In genomic region chr4:113878718-113879117, GRCh38 we compare ENCODE assay signal across 11 cellular contexts.
DNase-seq lines count a peak whose midpoint lies in the region; ATAC-seq and TF ChIP-seq lines count a peak whose summit lies in the region.
"Had no signal": no experiment of that assay in that cellular context is flagged by ENCODE, and none has a peak within 500 bp of the region (broad histone marks: within the 10 kb centered on the region; RNA-seq: fewer than 3 reads in every experiment).

No MANE protein-coding gene starts in this region.

- H3K36me3 ChIP-seq in MG63 (no peaks in the 10 kb centered on the region), aorta (ENCODE audit: control insufficient read depth in 1 of 2, insufficient read depth in 2 of 2, low read length in 1 of 2) (no peaks in the 10 kb centered on the region)
- H3K36me3 ChIP-seq: gastrocnemius medialis, right atrium auricular region had no signal

- no peak overlapping the region for H3K27ac ChIP-seq in aorta (ENCODE audit: low read depth in 1 of 2, low read length in 2 of 2)
- H3K27ac ChIP-seq: gastrocnemius medialis, right atrium auricular region, SK-N-MC had no signal

- no peaks in the 10 kb centered on the region for H3K36me3 Mint-ChIP-seq in neural crest cell (ENCODE audit: low read depth)

- H3K27ac Mint-ChIP-seq in neural crest cell (ENCODE audit: unreplicated experiment) = no peak overlapping the region

- WGBS in aorta, 2 donors = 55 to 61% methylated on average over 3 of the region's 3 CpGs

- H3K9me3 Mint-ChIP-seq in neural crest cell = peaks cover 2% of the 10 kb centered on the region

- no peaks in the 10 kb centered on the region for H3K27me3 Mint-ChIP-seq in neural crest cell (ENCODE audit: low read depth)

- peak; percentile 27 for TF ChIP-seq CTCF in GM12864 (IDR thresholded peaks at IDR 0.05; ENCODE audit: low read depth, low read length, missing control alignments)
- TF ChIP-seq CTCF in cardiac fibroblast (IDR thresholded peaks at IDR 0.05; ENCODE audit: low read depth, low read length) = peak; percentile 40
- TF ChIP-seq CTCF in neural crest cell (conservative IDR thresholded peaks at IDR 0.05) = peak; percentile 58

- no peak for DNase-seq in GM12864 (ENCODE audit: low read depth)
- DNase-seq in MG63 = peak; percentile 9
- peak; percentile 15 to 38 for DNase-seq in cardiac fibroblast (ENCODE audit: low read depth in 2 of 2)
- DNase-seq in neural crest cell (ENCODE audit: low read depth, low spot score) = peak; percentile 19
- no peak for DNase-seq in aorta
- no peak for DNase-seq in left ventricle myocardium superior
- DNase-seq: activated T-cell treated with anti-CD3 and anti-CD28 coated beads, Interleukin-2, amount 50 U/mL, for 48 hours; gastrocnemius medialis had no signal

- ATAC-seq in aorta (ENCODE audit: low FRiP score) (no peak), GM21423 (IDR thresholded peaks at IDR 0.05; ENCODE audit: unreplicated experiment) (no peak), left ventricle myocardium superior (no peak)
- ATAC-seq: gastrocnemius medialis had no signal

- H3K4me1 Mint-ChIP-seq in neural crest cell = peaks cover 8% of the 10 kb centered on the region

- no peaks in the 10 kb centered on the region for H3K9me3 ChIP-seq in MG63
- no peaks in the 10 kb centered on the region for H3K9me3 ChIP-seq in aorta (ENCODE audit: control insufficient read depth, low read length)
- H3K9me3 ChIP-seq: gastrocnemius medialis, right atrium auricular region had no signal

- intact Hi-C loops in aorta (cut with DNase I) (no loop called here), left ventricle myocardium superior (cut with micrococcal nuclease) (no loop called here)

- H3K4me3 ChIP-seq in GM12864 (ENCODE audit: low read depth, low read length) (no peak overlapping the region), MG63 (no peak overlapping the region), cardiac fibroblast (replicated peaks in 1 of 2; ENCODE audit: low read depth in 2 of 2, low read length in 2 of 2) (no peak overlapping the region), aorta (ENCODE audit: low read length in 2 of 2) (no peak overlapping the region)
- H3K4me3 ChIP-seq: gastrocnemius medialis, right atrium auricular region, SK-N-MC had no signal

- H3K27me3 ChIP-seq in MG63 = no peaks in the 10 kb centered on the region
- H3K27me3 ChIP-seq in aorta (ENCODE audit: control insufficient read depth in 1 of 2, insufficient read depth in 2 of 2, low read length in 1 of 2) = no peaks in the 10 kb centered on the region
- H3K27me3 ChIP-seq: gastrocnemius medialis, right atrium auricular region had no signal

- H3K4me3 Mint-ChIP-seq in neural crest cell = no peak overlapping the region

- H3K4me1 ChIP-seq in aorta (ENCODE audit: control insufficient read depth in 1 of 2, insufficient read depth in 2 of 2, low read length in 2 of 2) = peaks cover 0 to 2% of the 10 kb centered on the region in 2 donors
- H3K4me1 ChIP-seq: gastrocnemius medialis had no signal

Comparison
In these comparisons a context has a peak if more than half of its experiments do, and no peak if none do; other contexts are left out.
1. DNase-seq: peak in MG63 (single experiment), cardiac fibroblast (2 of 2) and neural crest cell (single experiment); none in GM12864 (single experiment), aorta (0 of 2) and left ventricle myocardium superior (single experiment).
2. Peak in every context shown above with its lines, with median percentiles within 50 percentile points of each other: CTCF ChIP-seq.